ENCODE assay signal across 8 cellular contexts in the genomic region with DNA sequence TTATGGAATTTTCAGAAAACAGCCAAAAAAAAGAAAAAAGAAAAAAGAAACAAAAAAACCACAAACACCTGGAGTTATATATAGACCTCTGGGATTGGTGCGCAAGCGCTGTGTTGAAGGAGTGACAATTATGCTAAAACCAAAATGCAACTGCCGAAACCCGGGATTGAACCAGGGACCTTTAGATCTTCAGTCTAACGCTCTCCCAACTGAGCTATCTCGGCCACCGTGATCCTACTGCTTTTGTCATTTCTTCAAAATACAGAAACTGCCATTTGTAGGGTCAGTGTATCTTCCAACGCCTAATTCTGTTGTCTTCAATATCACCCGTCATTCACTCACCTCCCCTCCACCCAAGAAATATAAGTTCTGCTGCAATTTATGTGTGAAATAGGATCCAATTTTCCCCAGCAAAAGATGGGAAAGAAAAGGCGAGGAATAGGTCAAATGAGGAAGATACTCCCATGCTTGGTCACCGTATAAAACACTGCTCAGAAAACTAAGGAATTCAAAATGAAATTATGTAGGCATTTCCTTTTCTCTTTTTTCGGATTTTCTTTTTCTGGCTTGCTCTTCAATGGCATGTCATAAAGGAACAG.
DNase-seq lines count a peak whose midpoint lies in the region; FAIRE-seq and TF ChIP-seq lines count a peak whose summit lies in the region.

No MANE protein-coding gene starts in this region.

- peaks cover 6% of the 10 kb centered on the region for H3K4me1 ChIP-seq in astrocyte (ENCODE audit: insufficient read depth, low read length)
- H3K4me1 ChIP-seq in neural progenitor cell, result peaks cover 8% of the 10 kb centered on the region
- H3K4me1 ChIP-seq in CD4-positive, alpha-beta memory T cell (ENCODE audit: insufficient read depth, low read length), result no peaks in the 10 kb centered on the region

- CTCF ChIA-PET in CD4-positive, alpha-beta memory T cell (lab: Charles Lee; ENCODE audit: partially characterized antibody), result no interaction called here

- H3K27me3 Mint-ChIP-seq in T-helper 2 cell treated with Interferon-gamma antibody and Interleukin-4, amounts not matched to agents 5 μg/mL and 100 μg/mL, for 36 hours (ENCODE audit: low read depth), result peaks cover 82% of the 10 kb centered on the region
- peaks cover 69% of the 10 kb centered on the region for H3K27me3 Mint-ChIP-seq in astrocyte (ENCODE audit: low read depth, unreplicated experiment)
- peaks cover 74% of the 10 kb centered on the region for H3K27me3 Mint-ChIP-seq in neural progenitor cell (ENCODE audit: insufficient read depth, low read depth)
- H3K27me3 Mint-ChIP-seq in CD4-positive, alpha-beta memory T cell, result peaks cover 69 to 77% of the 10 kb centered on the region in 2 donors

- H3K27me3 ChIP-seq in astrocyte (ENCODE audit: insufficient read depth, low read length), result peaks cover 40% of the 10 kb centered on the region
- H3K27me3 ChIP-seq in neural progenitor cell, result peaks cover 100% of the 10 kb centered on the region
- peaks cover 46% of the 10 kb centered on the region for H3K27me3 ChIP-seq in CD4-positive, alpha-beta memory T cell (ENCODE audit: insufficient read depth, low read length)

- H3F3A ChIP-seq in neural progenitor cell (ENCODE audit: low read depth), result peaks cover 7% of the 10 kb centered on the region

- H3K4me2 ChIP-seq in astrocyte (ENCODE audit: low read length) (peak overlapping the region; percentile 85), neural progenitor cell (peak overlapping the region; percentile 80)

- POLR2A ChIA-PET in CD4-positive, alpha-beta memory T cell (lab: Charles Lee; ENCODE audit: partially characterized antibody), result no interaction called here

- peak overlapping the region; percentile 11 for H3K4me3 Mint-ChIP-seq in T-helper 2 cell treated with Interferon-gamma antibody and Interleukin-4, amounts not matched to agents 5 μg/mL and 100 μg/mL, for 36 hours
- H3K4me3 Mint-ChIP-seq in astrocyte (ENCODE audit: unreplicated experiment) (peak overlapping the region; percentile 83), neural progenitor cell (peak overlapping the region; percentile 74)
- H3K4me3 Mint-ChIP-seq in CD4-positive, alpha-beta memory T cell, result peak overlapping the region in 2 of 8 donors; percentile 8 to 13

- no peak overlapping the region for H3K27ac Mint-ChIP-seq in T-helper 2 cell treated with Interferon-gamma antibody and Interleukin-4, amounts not matched to agents 5 μg/mL and 100 μg/mL, for 36 hours
- peak overlapping the region; percentile 0 for H3K27ac Mint-ChIP-seq in astrocyte (ENCODE audit: unreplicated experiment)
- H3K27ac Mint-ChIP-seq in neural progenitor cell, result no peak overlapping the region
- peak overlapping the region in 1 of 7 donors; percentile 54 for H3K27ac Mint-ChIP-seq in CD4-positive, alpha-beta memory T cell

- H3K9ac ChIP-seq in astrocyte (ENCODE audit: low read length) (no peak overlapping the region), neural progenitor cell (no peak overlapping the region)

- H3K36me3 Mint-ChIP-seq in T-helper 2 cell treated with Interferon-gamma antibody and Interleukin-4, amounts not matched to agents 5 μg/mL and 100 μg/mL, for 36 hours (ENCODE audit: low read depth), result peaks cover 5% of the 10 kb centered on the region
- H3K36me3 Mint-ChIP-seq in astrocyte (ENCODE audit: low read depth, unreplicated experiment) (peaks cover 2% of the 10 kb centered on the region), neural progenitor cell (no peaks in the 10 kb centered on the region)
- peaks cover 2 to 3% of the 10 kb centered on the region in 2 donors for H3K36me3 Mint-ChIP-seq in CD4-positive, alpha-beta memory T cell

- no peak for TF ChIP-seq CTCF in astrocyte (IDR thresholded peaks at IDR 0.05; ENCODE audit: insufficient read depth, low read depth, low read length)
- TF ChIP-seq CTCF in neural progenitor cell (IDR thresholded peaks at IDR 0.05), result no peak

- peaks cover 19% of the 10 kb centered on the region for H3K4me1 Mint-ChIP-seq in T-helper 2 cell treated with Interferon-gamma antibody and Interleukin-4, amounts not matched to agents 5 μg/mL and 100 μg/mL, for 36 hours (ENCODE audit: low read depth)
- H3K4me1 Mint-ChIP-seq in astrocyte (ENCODE audit: low read depth, unreplicated experiment) (peaks cover 3% of the 10 kb centered on the region), neural progenitor cell (peaks cover 20% of the 10 kb centered on the region)
- peaks cover 2 to 15% (median 3%) of the 10 kb centered on the region in 4 donors for H3K4me1 Mint-ChIP-seq in CD4-positive, alpha-beta memory T cell

- H3K9me3 ChIP-seq in astrocyte (ENCODE audit: insufficient read depth, low read depth, low read length) (no peaks in the 10 kb centered on the region), neural progenitor cell (ENCODE audit: low read depth) (no peaks in the 10 kb centered on the region)
- H3K9me3 ChIP-seq in CD4-positive, alpha-beta memory T cell (ENCODE audit: control insufficient read depth in 1 of 2, low read length in 2 of 2), result no peaks in the 10 kb centered on the region

- intact Hi-C loops in CD4-positive, alpha-beta memory T cell (cut with micrococcal nuclease), result no loop called here

- H2AFZ ChIP-seq in astrocyte (ENCODE audit: low read depth, low read length), result peak overlapping the region; percentile 13
- no peak overlapping the region for H2AFZ ChIP-seq in neural progenitor cell (replicated peaks)

- H3K36me3 ChIP-seq in astrocyte (ENCODE audit: insufficient read depth, low read length) (no peaks in the 10 kb centered on the region), neural progenitor cell (no peaks in the 10 kb centered on the region)
- no peaks in the 10 kb centered on the region for H3K36me3 ChIP-seq in CD4-positive, alpha-beta memory T cell (ENCODE audit: insufficient read depth, low read length)

- peak; percentile 17 for DNase-seq in T-helper 2 cell treated with Interferon-gamma antibody and Interleukin-4, amounts not matched to agents 5 μg/mL and 100 μg/mL, for 36 hours (ENCODE audit: low spot score)
- DNase-seq in T-helper 2 cell, result no peak
- DNase-seq in NCI-H446 treated with DMSO at 0.1 percent for 48 hours (lab: John Stamatoyannopoulos, UW), result peak; percentile 40
- DNase-seq in astrocyte (ENCODE audit: low read depth), result peak; percentile 18
- DNase-seq in neural progenitor cell (ENCODE audit: low spot score), result peak; percentile 75
- DNase-seq in CD4-positive, alpha-beta memory T cell, result no peak
- DNase-seq in ureter (ENCODE audit: low spot score), result no peak
- no peak for DNase-seq in GM12891 (ENCODE audit: insufficient read length, low spot score)

- no peak overlapping the region for H3K27ac ChIP-seq in astrocyte (ENCODE audit: low read depth, low read length)
- H3K27ac ChIP-seq in neural progenitor cell, result no peak overlapping the region
- H3K27ac ChIP-seq in CD4-positive, alpha-beta memory T cell (ENCODE audit: low read depth, low read length), result no peak overlapping the region

- FAIRE-seq in astrocyte (lab: Jason Lieb, UNC) (peak; percentile 54), GM12891 (lab: Jason Lieb, UNC) (no peak)

- H3K9me3 Mint-ChIP-seq in T-helper 2 cell treated with Interferon-gamma antibody and Interleukin-4, amounts not matched to agents 5 μg/mL and 100 μg/mL, for 36 hours, result peaks cover 8% of the 10 kb centered on the region
- H3K9me3 Mint-ChIP-seq in astrocyte (ENCODE audit: unreplicated experiment) (peaks cover 4% of the 10 kb centered on the region), neural progenitor cell (peaks cover 13% of the 10 kb centered on the region)
- peaks cover 5 to 52% (median 45%) of the 10 kb centered on the region in 8 donors for H3K9me3 Mint-ChIP-seq in CD4-positive, alpha-beta memory T cell

- H4K20me1 ChIP-seq in astrocyte (ENCODE audit: insufficient read depth, low read length) (no peaks in the 10 kb centered on the region), neural progenitor cell (ENCODE audit: low read depth) (peaks cover 47% of the 10 kb centered on the region)

- TF ChIP-seq POLR2A in GM12891 (IDR thresholded peaks at IDR 0.05; ENCODE audit: low read depth, low read length), result no peak

- H3K79me2 ChIP-seq in astrocyte (ENCODE audit: insufficient read depth, low read length) (no peaks in the 10 kb centered on the region), neural progenitor cell (ENCODE audit: low read depth) (no peaks in the 10 kb centered on the region)

- peak overlapping the region; percentile 54 for H3K4me3 ChIP-seq in astrocyte (ENCODE audit: insufficient read depth, low read depth, low read length)
- peak overlapping the region; percentile 54 for H3K4me3 ChIP-seq in neural progenitor cell
- no peak overlapping the region for H3K4me3 ChIP-seq in CD4-positive, alpha-beta memory T cell (ENCODE audit: low read length in 2 of 2)

TF ChIP-seq in GM12891, 5 proteins besides CTCF, POLR2A, EP300 and RAD21:
- TF ChIP-seq POU2F2 (IDR thresholded peaks at IDR 0.05; ENCODE audit: low read depth, low read length), result no peak
- TF ChIP-seq TAF1 (IDR thresholded peaks at IDR 0.05; ENCODE audit: low read depth, low read length), result no peak
- no peak for TF ChIP-seq PAX5 (IDR thresholded peaks at IDR 0.05; ENCODE audit: insufficient read depth, low read length, severe bottlenecking)
- TF ChIP-seq POLR2AphosphoS5 (IDR thresholded peaks at IDR 0.05; ENCODE audit: low read depth, low read length), result no peak
- TF ChIP-seq SPI1 (IDR thresholded peaks at IDR 0.05; ENCODE audit: low read depth, low read length), result no peak
TF ChIP-seq in GM12891: peak in this region for 0.

Comparison
In these comparisons a context has a peak if more than half of its experiments do, and no peak if none do; other contexts are left out.
1. DNase-seq: peak in T-helper 2 cell treated with Interferon-gamma antibody and Interleukin-4, amounts not matched to agents 5 μg/mL and 100 μg/mL, for 36 hours (single experiment), NCI-H446 treated with DMSO at 0.1 percent for 48 hours (single experiment), astrocyte (single experiment) and neural progenitor cell (single experiment); none in T-helper 2 cell (0 of 5), CD4-positive, alpha-beta memory T cell (0 of 5), ureter (single experiment) and GM12891 (single experiment).
2. H3K4me3 ChIP-seq: peak in astrocyte (single experiment) and neural progenitor cell (single experiment); none in CD4-positive, alpha-beta memory T cell (0 of 2).